10 cellular contexts compared by ENCODE assay signal in the genomic region with DNA sequence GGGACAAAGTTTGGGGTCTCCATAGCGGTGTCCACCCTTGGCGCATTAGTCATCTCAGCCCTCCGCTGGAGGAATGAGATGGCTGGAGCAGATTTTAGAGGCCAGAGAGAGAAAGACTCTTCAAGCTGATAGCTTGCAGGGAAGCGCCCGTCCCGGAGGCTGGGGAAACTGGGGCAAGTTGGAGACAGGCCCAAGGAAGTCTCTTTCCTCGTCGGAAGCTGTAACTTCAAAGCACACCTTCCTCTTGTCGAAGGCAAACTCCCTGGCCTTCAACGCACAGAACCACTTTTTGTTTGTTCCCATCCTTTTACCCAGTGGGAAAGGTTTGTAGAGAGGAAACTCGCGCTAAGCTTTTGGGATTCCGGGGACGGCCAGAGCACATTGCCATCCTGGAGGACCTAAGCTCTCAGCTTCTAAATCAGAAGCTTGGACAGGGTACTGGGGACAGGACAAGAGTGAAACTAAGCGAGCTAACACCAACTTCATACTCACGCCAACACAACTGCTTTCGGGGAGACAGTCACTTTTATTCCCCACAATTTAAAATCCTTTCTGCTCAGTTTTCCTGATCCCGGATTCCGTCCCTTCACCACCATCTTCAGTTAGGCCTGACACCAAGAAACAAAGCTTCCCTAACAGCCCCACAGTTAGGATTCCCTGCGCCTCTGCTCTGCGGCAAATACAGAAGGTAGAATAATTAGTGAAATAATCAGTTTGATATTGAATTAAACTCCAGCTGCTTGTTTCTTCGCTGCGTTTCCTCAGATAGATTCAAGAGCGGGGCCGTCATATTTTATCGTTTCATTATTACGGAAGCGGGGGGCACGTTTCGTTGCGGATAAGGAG. TPM values are rescaled to one million over a fixed set of nuclear protein-coding genes. Genes with fewer than 3 reads are reported as not detected.
DNase-seq lines count a peak whose midpoint lies in the region; ATAC-seq lines count a peak whose summit lies in the region.
"Had no signal": no experiment of that assay in that cellular context is flagged by ENCODE, and none has a peak within 500 bp of the region (broad histone marks: within the 10 kb centered on the region; RNA-seq: fewer than 3 reads in every experiment).

No MANE protein-coding gene starts in this region.

- H3K4me1 ChIP-seq in iPS-18a (ENCODE audit: control insufficient read depth, low read depth, low read length): peaks cover 69% of the 10 kb centered on the region

- POLR2A ChIA-PET in activated CD4-positive, alpha-beta T cell treated with anti-CD3 and anti-CD28 coated beads, Interleukin-2, amount 10 ng/mL, durations not matched to agents 7 days and 5 days (lab: Charles Lee): no interaction called here
- POLR2A ChIA-PET in activated CD4-positive, alpha-beta memory T cell treated with anti-CD3 and anti-CD28 coated beads, Interleukin-2, amount 10 ng/mL, durations not matched to agents 7 days and 5 days (lab: Charles Lee): interaction anchor here (0.9 to 5.3 kb wide), 5 partner anchors 11 to 625 kb away, joined by 3 to 35 read pairs (median 7); a partner anchor contains a TSS

- peaks cover 8% of the 10 kb centered on the region for H3K36me3 Mint-ChIP-seq in activated CD4-positive, alpha-beta T cell treated with anti-CD3 and anti-CD28 coated beads, Interleukin-2, amount 10 ng/mL, durations not matched to agents 7 days and 5 days (ENCODE audit: low read depth)
- peaks cover 8% of the 10 kb centered on the region for H3K36me3 Mint-ChIP-seq in activated CD4-positive, alpha-beta memory T cell treated with anti-CD3 and anti-CD28 coated beads, Interleukin-2, amount 10 ng/mL, durations not matched to agents 7 days and 5 days (ENCODE audit: low read depth)
- H3K36me3 Mint-ChIP-seq in stimulated activated effector memory CD8-positive, alpha-beta T cell treated with anti-CD3 and anti-CD28 coated beads, Interleukin-12 subunit alpha, Interleukin-12 subunit beta, amount 100 ng/mL, for 72 hours: peaks cover 45% of the 10 kb centered on the region

- H3K4me1 Mint-ChIP-seq in activated CD4-positive, alpha-beta T cell treated with anti-CD3 and anti-CD28 coated beads, Interleukin-2, amount 10 ng/mL, durations not matched to agents 7 days and 5 days: peaks cover 35% of the 10 kb centered on the region
- H3K4me1 Mint-ChIP-seq in activated CD4-positive, alpha-beta memory T cell treated with anti-CD3 and anti-CD28 coated beads, Interleukin-2, amount 10 ng/mL, durations not matched to agents 7 days and 5 days: peaks cover 42% of the 10 kb centered on the region
- peaks cover 45% of the 10 kb centered on the region for H3K4me1 Mint-ChIP-seq in stimulated activated effector memory CD8-positive, alpha-beta T cell treated with anti-CD3 and anti-CD28 coated beads, Interleukin-12 subunit alpha, Interleukin-12 subunit beta, amount 100 ng/mL, for 72 hours

- H3K4me3 ChIP-seq in iPS-18a (ENCODE audit: low read length): peak overlapping the region; percentile 58

- H3K4me3 Mint-ChIP-seq in activated CD4-positive, alpha-beta T cell treated with anti-CD3 and anti-CD28 coated beads, Interleukin-2, amount 10 ng/mL, durations not matched to agents 7 days and 5 days: peak overlapping the region; percentile 79
- peak overlapping the region; percentile 84 for H3K4me3 Mint-ChIP-seq in activated CD4-positive, alpha-beta memory T cell treated with anti-CD3 and anti-CD28 coated beads, Interleukin-2, amount 10 ng/mL, durations not matched to agents 7 days and 5 days
- H3K4me3 Mint-ChIP-seq in stimulated activated effector memory CD8-positive, alpha-beta T cell treated with anti-CD3 and anti-CD28 coated beads, Interleukin-12 subunit alpha, Interleukin-12 subunit beta, amount 100 ng/mL, for 72 hours: peak overlapping the region; percentile 95

- no peaks in the 10 kb centered on the region for H3K36me3 ChIP-seq in iPS-18a (ENCODE audit: control insufficient read depth, low read depth, low read length)
- H3K36me3 ChIP-seq: ovary had no signal

- no peak for DNase-seq in activated CD4-positive, alpha-beta T cell treated with anti-CD3 and anti-CD28 coated beads, Interleukin-2, amount 10 ng/mL, durations not matched to agents 7 days and 5 days
- no peak for DNase-seq in activated CD4-positive, alpha-beta T cell treated with anti-CD3 and anti-CD28 coated beads for 4 hours
- no peak for DNase-seq in activated CD4-positive, alpha-beta memory T cell treated with anti-CD3 and anti-CD28 coated beads, Interleukin-2, amount 10 ng/mL, durations not matched to agents 7 days and 5 days
- peak in 1 of 2 donors; percentile 62 for DNase-seq in stimulated activated effector memory CD8-positive, alpha-beta T cell treated with anti-CD3 and anti-CD28 coated beads, Interleukin-12 subunit alpha, Interleukin-12 subunit beta, amount 100 ng/mL, for 72 hours (ENCODE audit: low spot score in 2 of 2)
- DNase-seq in stimulated activated CD4-positive, alpha-beta T cell treated with anti-CD3 and anti-CD28 coated beads, Interleukin-12 subunit alpha, Interleukin-12 subunit beta, amount 100 ng/mL, for 4 hours: no peak
- no peak for DNase-seq in NCI-H1092 (lab: John Stamatoyannopoulos, UW)
- DNase-seq: ovary had no signal

- H3K27ac Mint-ChIP-seq in activated CD4-positive, alpha-beta T cell treated with anti-CD3 and anti-CD28 coated beads, Interleukin-2, amount 10 ng/mL, durations not matched to agents 7 days and 5 days: peak overlapping the region; percentile 67
- H3K27ac Mint-ChIP-seq in activated CD4-positive, alpha-beta memory T cell treated with anti-CD3 and anti-CD28 coated beads, Interleukin-2, amount 10 ng/mL, durations not matched to agents 7 days and 5 days: no peak overlapping the region
- peak overlapping the region; percentile 98 for H3K27ac Mint-ChIP-seq in stimulated activated effector memory CD8-positive, alpha-beta T cell treated with anti-CD3 and anti-CD28 coated beads, Interleukin-12 subunit alpha, Interleukin-12 subunit beta, amount 100 ng/mL, for 72 hours

- ATAC-seq in stimulated activated effector memory CD8-positive, alpha-beta T cell treated with anti-CD3 and anti-CD28 coated beads, Interleukin-12 subunit alpha, Interleukin-12 subunit beta, amount 100 ng/mL, for 72 hours: no peak
- no peak for ATAC-seq in HG02623 (IDR thresholded peaks at IDR 0.05; ENCODE audit: unreplicated experiment)

- H3K9me3 Mint-ChIP-seq in activated CD4-positive, alpha-beta T cell treated with anti-CD3 and anti-CD28 coated beads, Interleukin-2, amount 10 ng/mL, durations not matched to agents 7 days and 5 days: no peaks in the 10 kb centered on the region
- no peaks in the 10 kb centered on the region for H3K9me3 Mint-ChIP-seq in activated CD4-positive, alpha-beta memory T cell treated with anti-CD3 and anti-CD28 coated beads, Interleukin-2, amount 10 ng/mL, durations not matched to agents 7 days and 5 days
- H3K9me3 Mint-ChIP-seq in stimulated activated effector memory CD8-positive, alpha-beta T cell treated with anti-CD3 and anti-CD28 coated beads, Interleukin-12 subunit alpha, Interleukin-12 subunit beta, amount 100 ng/mL, for 72 hours: no peaks in the 10 kb centered on the region

- H3K27ac ChIP-seq in iPS-18a (ENCODE audit: low read length): no peak overlapping the region
- H3K27ac ChIP-seq: ovary had no signal

- H3K27me3 ChIP-seq in iPS-18a (ENCODE audit: control insufficient read depth, insufficient read depth, low read length): peaks cover 98% of the 10 kb centered on the region

- CTCF ChIA-PET in activated CD4-positive, alpha-beta T cell treated with anti-CD3 and anti-CD28 coated beads, Interleukin-2, amount 10 ng/mL, durations not matched to agents 7 days and 5 days (lab: Charles Lee): interaction anchor here (0.6 to 3.1 kb wide), 11 partner anchors 8 to 560 kb away, joined by 3 to 16 read pairs (median 3); no protein-coding TSS in a partner anchor
- CTCF ChIA-PET in activated CD4-positive, alpha-beta memory T cell treated with anti-CD3 and anti-CD28 coated beads, Interleukin-2, amount 10 ng/mL, durations not matched to agents 7 days and 5 days (lab: Charles Lee): interaction anchor here (0.6 to 5.4 kb wide), 16 partner anchors 8 to 616 kb away, joined by 3 to 109 read pairs (median 6); no protein-coding TSS in a partner anchor

- H3K9ac ChIP-seq in iPS-18a (ENCODE audit: low read length): no peak overlapping the region

- no peaks in the 10 kb centered on the region for H3K9me3 ChIP-seq in iPS-18a (ENCODE audit: control insufficient read depth, low read depth, low read length)
- H3K9me3 ChIP-seq: ovary had no signal

- H3K27me3 Mint-ChIP-seq in activated CD4-positive, alpha-beta T cell treated with anti-CD3 and anti-CD28 coated beads, Interleukin-2, amount 10 ng/mL, durations not matched to agents 7 days and 5 days: peaks cover 87% of the 10 kb centered on the region
- peaks cover 84% of the 10 kb centered on the region for H3K27me3 Mint-ChIP-seq in activated CD4-positive, alpha-beta memory T cell treated with anti-CD3 and anti-CD28 coated beads, Interleukin-2, amount 10 ng/mL, durations not matched to agents 7 days and 5 days

RNA-seq across cellular contexts. Expression of a gene that starts 1.1 kb away (rescaled TPM):
- under 1 TPM; 0.50 to 0.52 TPM for total RNA-seq in activated CD4-positive, alpha-beta T cell treated with anti-CD3 and anti-CD28 coated beads, Interleukin-2, amount 10 ng/mL, durations not matched to agents 7 days and 5 days
- total RNA-seq in activated CD4-positive, alpha-beta memory T cell treated with anti-CD3 and anti-CD28 coated beads, Interleukin-2, amount 10 ng/mL, durations not matched to agents 7 days and 5 days: 1 to 10 TPM; 4.6 to 5.6 TPM
- total RNA-seq: LHCN-M2 had no signal
